Comparison of ENCODE assay signal across 25 cellular contexts in the genomic region with DNA sequence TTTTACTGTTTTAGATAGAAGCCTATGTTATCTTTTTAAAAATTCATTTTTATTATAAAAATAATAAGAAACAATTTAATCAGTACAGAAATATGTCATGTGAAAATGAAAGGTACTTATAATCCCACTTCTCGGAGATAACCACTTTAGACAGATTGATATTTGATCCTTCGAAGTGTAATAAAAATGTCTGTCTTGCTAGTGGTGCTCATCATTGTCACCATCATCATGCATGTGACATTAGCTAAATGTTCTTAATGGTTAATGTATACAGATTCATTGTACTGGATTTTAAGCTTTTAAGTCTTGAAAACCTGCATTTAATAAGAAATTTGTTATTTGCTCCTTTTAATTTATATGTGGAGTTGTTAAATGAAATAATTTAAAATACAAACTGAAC.
"Had no signal": no experiment of that assay in that cellular context is flagged by ENCODE, and none has a peak within 500 bp of the region (broad histone marks: within the 10 kb centered on the region; RNA-seq: fewer than 3 reads in every experiment).

No MANE protein-coding gene starts in this region.

- ATAC-seq: naive thymus-derived CD4-positive, alpha-beta T cell; natural killer cell; pancreas; right cardiac atrium; right lobe of liver; stimulated activated memory B cell treated with anti-CD40 and anti-IgM and Interleukin-4, amounts not matched to agents 10 μg/mL and 1 μg/mL and 100 μg/mL, for 72 hours; stimulated activated naive CD8-positive, alpha-beta T cell treated with anti-CD3 and anti-CD28 coated beads, Interleukin-15, amount 100 ng/mL, for 72 hours; stimulated activated naive CD8-positive, alpha-beta T cell treated with anti-CD3 and anti-CD28 coated beads, Interleukin-15, Interleukin-2, amounts not matched to agents 100 U/mL and 50 U/mL, for 24 hours; upper lobe of right lung had no signal

- H3K27me3 ChIP-seq: neutrophil, pancreas, right lobe of liver, sigmoid colon, suprapubic skin, testis, tibial artery, transverse colon, upper lobe of right lung, uterus had no signal

- H3K27ac ChIP-seq: pancreas, prostate gland, right lobe of liver, sigmoid colon, suprapubic skin, testis, tibial artery, transverse colon, upper lobe of right lung, uterus had no signal

- H3K36me3 ChIP-seq: prostate gland, uterus had no signal

- H3K4me1 ChIP-seq: pancreas, prostate gland, right lobe of liver, suprapubic skin, testis, upper lobe of right lung, uterus had no signal

- H3K4me3 ChIP-seq: pancreas, prostate gland, right lobe of liver, sigmoid colon, suprapubic skin, testis, tibial artery, transverse colon, upper lobe of right lung, uterus had no signal

- DNase-seq: naive thymus-derived CD4-positive, alpha-beta T cell; natural killer cell; nucleus accumbens; pancreas; right cardiac atrium; right lobe of liver; sigmoid colon; small intestine; stimulated activated CD4-positive, alpha-beta T cell treated with anti-CD3 and anti-CD28 coated beads, Interleukin-15, amount 100 ng/mL, for 24 hours; stimulated activated CD4-positive, alpha-beta T cell treated with anti-CD3 and anti-CD28 coated beads, Interleukin-2, amount 100 ng/mL, for 24 hours; stimulated activated CD4-positive, alpha-beta T cell treated with anti-CD3 and anti-CD28 coated beads, Interleukin-2, amount 100 ng/mL, for 48 hours; stimulated activated CD4-positive, alpha-beta T cell treated with anti-CD3 and anti-CD28 coated beads, Interleukin-4, amount 100 ng/mL, for 24 hours; stimulated activated naive CD4-positive, alpha-beta T cell; stimulated activated naive CD8-positive, alpha-beta T cell treated with anti-CD3 and anti-CD28 coated beads, Interleukin-15, amount 100 ng/mL, for 72 hours; stimulated activated naive CD8-positive, alpha-beta T cell treated with anti-CD3 and anti-CD28 coated beads, Interleukin-15, Interleukin-2, amounts not matched to agents 100 U/mL and 50 U/mL, for 24 hours; substantia nigra; testis; tibial artery; transverse colon; upper lobe of right lung; uterus had no signal

- H3K9me3 ChIP-seq: neutrophil, pancreas, prostate gland, right lobe of liver, sigmoid colon, suprapubic skin, testis, tibial artery, transverse colon, upper lobe of right lung, uterus had no signal
